In genomic region chr7:91719008-91719407, GRCh38 we compare ENCODE assay signal across 23 cellular contexts.
"Had no signal": no experiment of that assay in that cellular context is flagged by ENCODE, and none has a peak within 500 bp of the region (broad histone marks: within the 10 kb centered on the region; RNA-seq: fewer than 3 reads in every experiment).

No MANE protein-coding gene starts in this region.

- H3K4me3 ChIP-seq: ovary, psoas muscle, right lobe of liver, sigmoid colon, stomach, thoracic aorta, thyroid gland, tibial nerve, upper lobe of left lung, vagina had no signal

- H3K27me3 ChIP-seq: ovary, right lobe of liver, sigmoid colon, stomach, thyroid gland, tibial nerve, upper lobe of left lung, vagina had no signal

- H3K79me2 ChIP-seq: parathyroid adenoma had no signal

- H3K27ac ChIP-seq: ovary, parathyroid adenoma, psoas muscle, right lobe of liver, sigmoid colon, stomach, thoracic aorta, thyroid gland, tibial nerve, upper lobe of left lung, vagina had no signal

- H3K36me3 ChIP-seq: ovary, right lobe of liver, sigmoid colon, stomach, thoracic aorta, thyroid gland, tibial nerve, upper lobe of left lung, vagina had no signal

- DNase-seq: nephron progenitor cell; occipital lobe; ovary; posterior cingulate gyrus; psoas muscle; right cardiac atrium; right lobe of liver; sigmoid colon; small intestine; stimulated activated CD4-positive, alpha-beta T cell treated with anti-CD3 and anti-CD28 coated beads, Interleukin-15, amount 100 ng/mL, for 24 hours; stimulated activated CD4-positive, alpha-beta T cell treated with anti-CD3 and anti-CD28 coated beads, Interleukin-2, amount 100 ng/mL, for 24 hours; stimulated activated CD4-positive, alpha-beta T cell treated with anti-CD3 and anti-CD28 coated beads, Interleukin-2, amount 100 ng/mL, for 48 hours; stimulated activated CD4-positive, alpha-beta T cell treated with anti-CD3 and anti-CD28 coated beads, Interleukin-4, amount 100 ng/mL, for 24 hours; stimulated activated naive B cell treated with anti-CD40 and anti-IgM and Interleukin-4, amounts not matched to agents 10 μg/mL and 1 μg/mL and 100 μg/mL, for 72 hours; stimulated activated naive CD4-positive, alpha-beta T cell treated with Interleukin-2 at 50 U/mL for 16 hours; stomach; thyroid gland; trophoblast cell; upper lobe of left lung had no signal

- H3K9ac ChIP-seq: parathyroid adenoma had no signal

- H3K9me3 ChIP-seq: ovary, psoas muscle, thyroid gland, upper lobe of left lung, vagina had no signal

- H3K4me1 ChIP-seq: parathyroid adenoma, psoas muscle, right lobe of liver, sigmoid colon, stomach, thyroid gland, tibial nerve, upper lobe of left lung, vagina had no signal
